In genomic region chr17:30729471-30730170, GRCh38 we compare ENCODE assay signal across 8 cellular contexts.
DNase-seq lines count a peak whose midpoint lies in the region; ATAC-seq and TF ChIP-seq lines count a peak whose summit lies in the region.
"Not testable (repeated sequence)": the region's sequence is repeated elsewhere in the genome, so short reads cannot be mapped to it uniquely, and the experiment has no call there.

No MANE protein-coding gene starts in this region.

- peaks cover 0 to 19% (median 0%) of the 10 kb centered on the region in 4 donors for H3K4me1 ChIP-seq in Peyer's patch
- not testable (repeated sequence) for H3K4me1 ChIP-seq in ectodermal cell (ENCODE audit: control insufficient read depth, insufficient read depth, low read length); ovary (ENCODE audit: insufficient read depth); aorta (ENCODE audit: control insufficient read depth in 1 of 2, insufficient read depth in 2 of 2, low read length in 2 of 2)

- H3K4me3 Mint-ChIP-seq in activated CD8-positive, alpha-beta T cell treated with anti-CD3 and anti-CD28 coated beads, Interleukin-2, amount 10 ng/mL, durations not matched to agents 7 days and 5 days: peak overlapping the region; percentile 95
- peak overlapping the region; percentile 69 for H3K4me3 Mint-ChIP-seq in activated naive CD4-positive, alpha-beta T cell treated with anti-CD3 and anti-CD28 coated beads, Interleukin-2, amount 50 U/mL, for 24 hours
- peak overlapping the region; percentile 99 for H3K4me3 Mint-ChIP-seq in memory B cell

- not testable (repeated sequence) for H3K9me3 Mint-ChIP-seq in activated CD8-positive, alpha-beta T cell treated with anti-CD3 and anti-CD28 coated beads, Interleukin-2, amount 10 ng/mL, durations not matched to agents 7 days and 5 days (ENCODE audit: insufficient read depth); activated naive CD4-positive, alpha-beta T cell treated with anti-CD3 and anti-CD28 coated beads, Interleukin-2, amount 50 U/mL, for 24 hours; memory B cell

- H3K4me3 ChIP-seq in Peyer's patch; ectodermal cell (ENCODE audit: insufficient read depth, low read depth, low read length); ovary; aorta (ENCODE audit: low read length in 2 of 2): not testable (repeated sequence)

- H3K27ac Mint-ChIP-seq in activated CD8-positive, alpha-beta T cell treated with anti-CD3 and anti-CD28 coated beads, Interleukin-2, amount 10 ng/mL, durations not matched to agents 7 days and 5 days: peak overlapping the region; percentile 20
- H3K27ac Mint-ChIP-seq in activated naive CD4-positive, alpha-beta T cell treated with anti-CD3 and anti-CD28 coated beads, Interleukin-2, amount 50 U/mL, for 24 hours: peak overlapping the region; percentile 62
- not testable (repeated sequence) for H3K27ac Mint-ChIP-seq in memory B cell

- H3K36me3 Mint-ChIP-seq in activated CD8-positive, alpha-beta T cell treated with anti-CD3 and anti-CD28 coated beads, Interleukin-2, amount 10 ng/mL, durations not matched to agents 7 days and 5 days (ENCODE audit: low read depth): peaks cover 11% of the 10 kb centered on the region
- H3K36me3 Mint-ChIP-seq in activated naive CD4-positive, alpha-beta T cell treated with anti-CD3 and anti-CD28 coated beads, Interleukin-2, amount 50 U/mL, for 24 hours; memory B cell: not testable (repeated sequence)

- WGBS in ectodermal cell, 2 experiments: 74% methylated on average over 14 of the region's 14 CpGs
- WGBS in ovary, 3 donors: 89 to 92% (median 91%) methylated on average over 14 of the region's 14 CpGs
- 89 to 91% methylated on average over 14 of the region's 14 CpGs for WGBS in aorta, 2 donors

- not testable (repeated sequence) for TF ChIP-seq CTCF in Peyer's patch (IDR thresholded peaks at IDR 0.05); ovary (IDR thresholded peaks at IDR 0.05)

- peaks cover 38% of the 10 kb centered on the region for H3K4me1 Mint-ChIP-seq in activated CD8-positive, alpha-beta T cell treated with anti-CD3 and anti-CD28 coated beads, Interleukin-2, amount 10 ng/mL, durations not matched to agents 7 days and 5 days (ENCODE audit: low read depth)
- H3K4me1 Mint-ChIP-seq in activated naive CD4-positive, alpha-beta T cell treated with anti-CD3 and anti-CD28 coated beads, Interleukin-2, amount 50 U/mL, for 24 hours: peaks cover 20% of the 10 kb centered on the region
- H3K4me1 Mint-ChIP-seq in memory B cell: not testable (repeated sequence)

- ATAC-seq in activated CD8-positive, alpha-beta T cell treated with anti-CD3 and anti-CD28 coated beads, Interleukin-2, amount 10 ng/mL, durations not matched to agents 7 days and 5 days; memory B cell (ENCODE audit: low read depth); aorta (ENCODE audit: low FRiP score): not testable (repeated sequence)

- not testable (repeated sequence) for TF ChIP-seq POLR2A in Peyer's patch (IDR thresholded peaks at IDR 0.05); ovary (IDR thresholded peaks at IDR 0.05)

- not testable (repeated sequence) for H3K27ac ChIP-seq in Peyer's patch; ovary; aorta (ENCODE audit: low read depth in 1 of 2, low read length in 2 of 2)
- peak overlapping the region; percentile 26 for H3K27ac ChIP-seq in ectodermal cell (ENCODE audit: insufficient read depth, low read depth, low read length, poor library complexity, severe bottlenecking)

- H3K9me3 ChIP-seq in Peyer's patch; ectodermal cell (ENCODE audit: control insufficient read depth, low read length); ovary; aorta (ENCODE audit: control insufficient read depth, low read length): not testable (repeated sequence)

- intact Hi-C loops in ovary (cut with DNase I); aorta (cut with DNase I): not testable (repeated sequence)

- H3K27me3 ChIP-seq in Peyer's patch; ectodermal cell (ENCODE audit: control insufficient read depth, insufficient read depth, low read length, poor library complexity, severe bottlenecking); ovary; aorta (ENCODE audit: control insufficient read depth in 1 of 2, insufficient read depth in 2 of 2, low read length in 1 of 2): not testable (repeated sequence)

- not testable (repeated sequence) for H3K27me3 Mint-ChIP-seq in activated CD8-positive, alpha-beta T cell treated with anti-CD3 and anti-CD28 coated beads, Interleukin-2, amount 10 ng/mL, durations not matched to agents 7 days and 5 days (ENCODE audit: low read depth); activated naive CD4-positive, alpha-beta T cell treated with anti-CD3 and anti-CD28 coated beads, Interleukin-2, amount 50 U/mL, for 24 hours; memory B cell

- CTCF ChIA-PET in activated CD8-positive, alpha-beta T cell treated with anti-CD3 and anti-CD28 coated beads, Interleukin-2, amount 10 ng/mL, durations not matched to agents 7 days and 5 days (lab: Charles Lee): interaction anchor here (2.8 kb wide), 1 partner anchor 10 kb away, joined by 7 read pairs; no protein-coding TSS in a partner anchor

- POLR2A ChIA-PET in activated CD8-positive, alpha-beta T cell treated with anti-CD3 and anti-CD28 coated beads, Interleukin-2, amount 10 ng/mL, durations not matched to agents 7 days and 5 days (lab: Charles Lee): not testable (repeated sequence)

- peak; percentile 13 for DNase-seq in DMS53 (lab: John Stamatoyannopoulos, UW)
- peak in 2 of 3 donors; percentile 13 to 37 for DNase-seq in Peyer's patch
- DNase-seq in activated CD8-positive, alpha-beta T cell treated with anti-CD3 and anti-CD28 coated beads, Interleukin-2, amount 10 ng/mL, durations not matched to agents 7 days and 5 days: peak; percentile 9
- DNase-seq in memory B cell (ENCODE audit: low spot score in 2 of 2): not testable (repeated sequence)
- DNase-seq in ovary: peak in 3 of 5 donors; percentile 5 to 28 (median 19)
- peak; percentile 18 to 70 for DNase-seq in aorta

- not testable (repeated sequence) for TF ChIP-seq EP300 in ovary (IDR thresholded peaks at IDR 0.05)

- H3K36me3 ChIP-seq in Peyer's patch; ectodermal cell (ENCODE audit: control insufficient read depth, insufficient read depth, low read length); ovary; aorta (ENCODE audit: control insufficient read depth in 1 of 2, insufficient read depth in 2 of 2, low read length in 1 of 2): not testable (repeated sequence)
